In genomic region chr17:74870512-74870911, GRCh38 we compare ENCODE assay signal across 19 cellular contexts. TPM values are rescaled to one million over a fixed set of nuclear protein-coding genes. Genes with fewer than 3 reads are reported as not detected.
DNase-seq lines count a peak whose midpoint lies in the region; ATAC-seq lines count a peak whose summit lies in the region.
"Had no signal": no experiment of that assay in that cellular context is flagged by ENCODE, and none has a peak within 500 bp of the region (broad histone marks: within the 10 kb centered on the region; RNA-seq: fewer than 3 reads in every experiment).

No MANE protein-coding gene starts in this region.

- intact Hi-C loops in activated CD4-positive, alpha-beta memory T cell treated with anti-CD3 and anti-CD28 coated beads for 36 hours (cut with micrococcal nuclease), result loop anchor here (5.0 kb wide), 1 partner anchor 312 kb away; the partner anchor contains the start of gene SUMO2

- H3K4me3 ChIP-seq in adipocyte (ENCODE audit: low read length), result no peak overlapping the region
- H3K4me3 ChIP-seq: A549, lung, smooth muscle cell, thoracic aorta had no signal

- DNase-seq in activated CD4-positive, alpha-beta memory T cell treated with anti-CD3 and anti-CD28 coated beads, Interleukin-2, amount 10 ng/mL, durations not matched to agents 7 days and 5 days, result no peak
- no peak for DNase-seq in activated CD4-positive, alpha-beta memory T cell treated with anti-CD3 and anti-CD28 coated beads for 36 hours
- peak; percentile 55 for DNase-seq in adipocyte (ENCODE audit: low read depth)
- peak; percentile 77 for DNase-seq in iris pigment epithelial cell (ENCODE audit: low read depth)
- no peak for DNase-seq in SHP77 treated with DMSO at 0.1 percent for 48 hours (lab: John Stamatoyannopoulos, UW)
- DNase-seq in activated CD8-positive, alpha-beta memory T cell treated with anti-CD3 and anti-CD28 coated beads, Interleukin-2, amount 50 U/mL, for 48 hours, result no peak
- no peak for DNase-seq in SIG-M5 treated with dmso at 0.1 percent for 504 hours (lab: John Stamatoyannopoulos, UW; ENCODE audit: unreplicated experiment)
- DNase-seq: activated CD4-positive, alpha-beta T cell treated with anti-CD3 and anti-CD28 coated beads, Interleukin-2, amount 10 ng/mL, durations not matched to agents 24 days and 14 days; caudate nucleus; NCI-H1092; NCI-H345 had no signal

- H3K9me3 ChIP-seq in adipocyte (ENCODE audit: control insufficient read depth, low read length), result no peaks in the 10 kb centered on the region
- H3K9me3 ChIP-seq: A549, thoracic aorta had no signal

- H3K27me3 ChIP-seq in adipocyte (replicated peaks; ENCODE audit: control insufficient read depth, insufficient read depth, low read length), result no peaks in the 10 kb centered on the region

- peaks cover 11% of the 10 kb centered on the region for H3K36me3 Mint-ChIP-seq in activated CD4-positive, alpha-beta memory T cell treated with anti-CD3 and anti-CD28 coated beads, Interleukin-2, amount 10 ng/mL, durations not matched to agents 7 days and 5 days (ENCODE audit: low read depth)
- H3K36me3 Mint-ChIP-seq in activated CD4-positive, alpha-beta memory T cell treated with anti-CD3 and anti-CD28 coated beads for 36 hours, result peaks cover 2% of the 10 kb centered on the region

- CTCF ChIA-PET in activated CD4-positive, alpha-beta memory T cell treated with anti-CD3 and anti-CD28 coated beads, Interleukin-2, amount 10 ng/mL, durations not matched to agents 7 days and 5 days (lab: Charles Lee), result interaction anchor here (0.7 to 3.1 kb wide), 4 partner anchors 9 to 213 kb away, joined by 3 to 33 read pairs (median 3); no protein-coding TSS in a partner anchor
- CTCF ChIA-PET in activated CD4-positive, alpha-beta memory T cell treated with anti-CD3 and anti-CD28 coated beads for 36 hours (lab: Charles Lee), result interaction anchor here (1.4 to 5.4 kb wide), 2 partner anchors 9 to 133 kb away, joined by 3 to 42 read pairs; partner anchors contain the start of genes GRIN2C and RAB37

- no peaks in the 10 kb centered on the region for H3K9me3 Mint-ChIP-seq in activated CD4-positive, alpha-beta memory T cell treated with anti-CD3 and anti-CD28 coated beads, Interleukin-2, amount 10 ng/mL, durations not matched to agents 7 days and 5 days
- no peaks in the 10 kb centered on the region for H3K9me3 Mint-ChIP-seq in activated CD4-positive, alpha-beta memory T cell treated with anti-CD3 and anti-CD28 coated beads for 36 hours
- H3K9me3 Mint-ChIP-seq: activated CD4-positive, alpha-beta T cell treated with anti-CD3 and anti-CD28 coated beads, Interleukin-2, amount 10 ng/mL, durations not matched to agents 24 days and 14 days; activated T-helper 2 cell treated with anti-CD3 and anti-CD28 coated beads, Interferon-gamma antibody, Interleukin-2, Interleukin-4, amounts not matched to agents 10 μg/mL and 5 μg/mL and 100 μg/mL, durations not matched to agents 14 hours and 24 hours and 36 hours had no signal

- POLR2A ChIA-PET in activated CD4-positive, alpha-beta memory T cell treated with anti-CD3 and anti-CD28 coated beads, Interleukin-2, amount 10 ng/mL, durations not matched to agents 7 days and 5 days (lab: Charles Lee), result interaction anchor here (1.4 kb wide), 1 partner anchor 11 kb away, joined by 3 read pairs; the partner anchor contains the start of gene GRIN2C
- POLR2A ChIA-PET in activated CD4-positive, alpha-beta memory T cell treated with anti-CD3 and anti-CD28 coated beads for 36 hours (lab: Charles Lee), result no interaction called here

- H3K4me1 Mint-ChIP-seq in activated CD4-positive, alpha-beta memory T cell treated with anti-CD3 and anti-CD28 coated beads, Interleukin-2, amount 10 ng/mL, durations not matched to agents 7 days and 5 days, result peaks cover 40% of the 10 kb centered on the region
- peaks cover 23% of the 10 kb centered on the region for H3K4me1 Mint-ChIP-seq in activated CD4-positive, alpha-beta memory T cell treated with anti-CD3 and anti-CD28 coated beads for 36 hours (ENCODE audit: low read depth)

- H3K27ac Mint-ChIP-seq in activated CD4-positive, alpha-beta memory T cell treated with anti-CD3 and anti-CD28 coated beads, Interleukin-2, amount 10 ng/mL, durations not matched to agents 7 days and 5 days, result peak overlapping the region; percentile 42
- H3K27ac Mint-ChIP-seq in activated CD4-positive, alpha-beta memory T cell treated with anti-CD3 and anti-CD28 coated beads for 36 hours, result no peak overlapping the region
- H3K27ac Mint-ChIP-seq: activated CD4-positive, alpha-beta T cell treated with anti-CD3 and anti-CD28 coated beads, Interleukin-2, amount 10 ng/mL, durations not matched to agents 24 days and 14 days; activated T-helper 2 cell treated with anti-CD3 and anti-CD28 coated beads, Interferon-gamma antibody, Interleukin-2, Interleukin-4, amounts not matched to agents 10 μg/mL and 5 μg/mL and 100 μg/mL, durations not matched to agents 14 hours and 24 hours and 36 hours had no signal

- H3K9ac ChIP-seq in adipocyte (ENCODE audit: low read length), result no peak overlapping the region

- H3K36me3 ChIP-seq in adipocyte (ENCODE audit: control insufficient read depth, insufficient read depth, low read length, severe bottlenecking), result no peaks in the 10 kb centered on the region
- H3K36me3 ChIP-seq: thoracic aorta had no signal

- ATAC-seq in GM19463 (IDR thresholded peaks at IDR 0.05; ENCODE audit: unreplicated experiment), result no peak
- ATAC-seq: A549 had no signal

- H3K4me1 ChIP-seq in adipocyte (ENCODE audit: control insufficient read depth, insufficient read depth, low read length), result peaks cover 24% of the 10 kb centered on the region

- H3K27me3 Mint-ChIP-seq in activated CD4-positive, alpha-beta memory T cell treated with anti-CD3 and anti-CD28 coated beads, Interleukin-2, amount 10 ng/mL, durations not matched to agents 7 days and 5 days, result no peaks in the 10 kb centered on the region
- H3K27me3 Mint-ChIP-seq in activated CD4-positive, alpha-beta memory T cell treated with anti-CD3 and anti-CD28 coated beads for 36 hours, result no peaks in the 10 kb centered on the region
- H3K27me3 Mint-ChIP-seq: activated CD4-positive, alpha-beta T cell treated with anti-CD3 and anti-CD28 coated beads, Interleukin-2, amount 10 ng/mL, durations not matched to agents 24 days and 14 days had no signal

- no peak overlapping the region for H3K4me3 Mint-ChIP-seq in activated CD4-positive, alpha-beta memory T cell treated with anti-CD3 and anti-CD28 coated beads, Interleukin-2, amount 10 ng/mL, durations not matched to agents 7 days and 5 days
- no peak overlapping the region for H3K4me3 Mint-ChIP-seq in activated CD4-positive, alpha-beta memory T cell treated with anti-CD3 and anti-CD28 coated beads for 36 hours

RNA-seq across cellular contexts. Expression of gene FDXR, which starts 2.3 kb away (rescaled TPM):
- total RNA-seq in activated CD4-positive, alpha-beta memory T cell treated with anti-CD3 and anti-CD28 coated beads, Interleukin-2, amount 10 ng/mL, durations not matched to agents 7 days and 5 days, result 10 to 100 TPM; 22.9 to 24.0 TPM
- 10 to 100 TPM; 18.1 to 18.4 TPM for total RNA-seq in activated CD4-positive, alpha-beta memory T cell treated with anti-CD3 and anti-CD28 coated beads for 36 hours

RNA-seq across cellular contexts. Expression of gene GRIN2C, which starts 10.8 kb away (rescaled TPM):
- total RNA-seq in activated CD4-positive, alpha-beta memory T cell treated with anti-CD3 and anti-CD28 coated beads, Interleukin-2, amount 10 ng/mL, durations not matched to agents 7 days and 5 days, result under 1 TPM in 1 of 2 experiments, not detected in 1; 0.45 TPM
- total RNA-seq in activated CD4-positive, alpha-beta memory T cell treated with anti-CD3 and anti-CD28 coated beads for 36 hours, result not detected

RNA-seq across cellular contexts. Expression of gene FADS6, which starts 22.9 kb away (rescaled TPM):
- not detected for total RNA-seq in activated CD4-positive, alpha-beta memory T cell treated with anti-CD3 and anti-CD28 coated beads, Interleukin-2, amount 10 ng/mL, durations not matched to agents 7 days and 5 days
- total RNA-seq in activated CD4-positive, alpha-beta memory T cell treated with anti-CD3 and anti-CD28 coated beads for 36 hours, result not detected
- total RNA-seq: activated CD4-positive, alpha-beta T cell treated with anti-CD3 and anti-CD28 coated beads, Interleukin-2, amount 10 ng/mL, durations not matched to agents 24 days and 14 days; activated T-helper 2 cell treated with anti-CD3 and anti-CD28 coated beads, Interferon-gamma antibody, Interleukin-2, Interleukin-4, amounts not matched to agents 10 μg/mL and 5 μg/mL and 100 μg/mL, durations not matched to agents 14 hours and 24 hours and 36 hours; lung; OCI-LY7; smooth muscle cell; T-helper 2 cell treated with Interferon-gamma antibody and Interleukin-4, amounts not matched to agents 100 ng/mL and 5 ng/mL, for 36 hours; thoracic aorta had no signal

RNA-seq across cellular contexts. Expression of gene USH1G, which starts 52.5 kb away (rescaled TPM):
- total RNA-seq in activated CD4-positive, alpha-beta memory T cell treated with anti-CD3 and anti-CD28 coated beads, Interleukin-2, amount 10 ng/mL, durations not matched to agents 7 days and 5 days, result not detected
- total RNA-seq in activated CD4-positive, alpha-beta memory T cell treated with anti-CD3 and anti-CD28 coated beads for 36 hours, result not detected
- total RNA-seq: activated CD4-positive, alpha-beta T cell treated with anti-CD3 and anti-CD28 coated beads, Interleukin-2, amount 10 ng/mL, durations not matched to agents 24 days and 14 days; activated T-helper 2 cell treated with anti-CD3 and anti-CD28 coated beads, Interferon-gamma antibody, Interleukin-2, Interleukin-4, amounts not matched to agents 10 μg/mL and 5 μg/mL and 100 μg/mL, durations not matched to agents 14 hours and 24 hours and 36 hours; lung; OCI-LY7; T-helper 2 cell treated with Interferon-gamma antibody and Interleukin-4, amounts not matched to agents 100 ng/mL and 5 ng/mL, for 36 hours; thoracic aorta had no signal

RNA-seq across cellular contexts. Expression of gene OTOP2, which starts 53.6 kb away (rescaled TPM):
- not detected for total RNA-seq in activated CD4-positive, alpha-beta memory T cell treated with anti-CD3 and anti-CD28 coated beads, Interleukin-2, amount 10 ng/mL, durations not matched to agents 7 days and 5 days
- total RNA-seq in activated CD4-positive, alpha-beta memory T cell treated with anti-CD3 and anti-CD28 coated beads for 36 hours, result not detected
- total RNA-seq: activated CD4-positive, alpha-beta T cell treated with anti-CD3 and anti-CD28 coated beads, Interleukin-2, amount 10 ng/mL, durations not matched to agents 24 days and 14 days; activated T-helper 2 cell treated with anti-CD3 and anti-CD28 coated beads, Interferon-gamma antibody, Interleukin-2, Interleukin-4, amounts not matched to agents 10 μg/mL and 5 μg/mL and 100 μg/mL, durations not matched to agents 14 hours and 24 hours and 36 hours; lung; OCI-LY7; smooth muscle cell; T-helper 2 cell treated with Interferon-gamma antibody and Interleukin-4, amounts not matched to agents 100 ng/mL and 5 ng/mL, for 36 hours; thoracic aorta had no signal

Comparison
In these comparisons a context has a peak if more than half of its experiments do, and no peak if none do; other contexts are left out.
1. DNase-seq: peak in adipocyte (single experiment) and iris pigment epithelial cell (single experiment); none in activated CD4-positive, alpha-beta memory T cell treated with anti-CD3 and anti-CD28 coated beads, Interleukin-2, amount 10 ng/mL, durations not matched to agents 7 days and 5 days (single experiment), activated CD4-positive, alpha-beta memory T cell treated with anti-CD3 and anti-CD28 coated beads for 36 hours (single experiment), SHP77 treated with DMSO at 0.1 percent for 48 hours (single experiment), activated CD8-positive, alpha-beta memory T cell treated with anti-CD3 and anti-CD28 coated beads, Interleukin-2, amount 50 U/mL, for 48 hours (single experiment) and SIG-M5 treated with dmso at 0.1 percent for 504 hours (single experiment).